8 cellular contexts compared by ENCODE assay signal in the genomic region with DNA sequence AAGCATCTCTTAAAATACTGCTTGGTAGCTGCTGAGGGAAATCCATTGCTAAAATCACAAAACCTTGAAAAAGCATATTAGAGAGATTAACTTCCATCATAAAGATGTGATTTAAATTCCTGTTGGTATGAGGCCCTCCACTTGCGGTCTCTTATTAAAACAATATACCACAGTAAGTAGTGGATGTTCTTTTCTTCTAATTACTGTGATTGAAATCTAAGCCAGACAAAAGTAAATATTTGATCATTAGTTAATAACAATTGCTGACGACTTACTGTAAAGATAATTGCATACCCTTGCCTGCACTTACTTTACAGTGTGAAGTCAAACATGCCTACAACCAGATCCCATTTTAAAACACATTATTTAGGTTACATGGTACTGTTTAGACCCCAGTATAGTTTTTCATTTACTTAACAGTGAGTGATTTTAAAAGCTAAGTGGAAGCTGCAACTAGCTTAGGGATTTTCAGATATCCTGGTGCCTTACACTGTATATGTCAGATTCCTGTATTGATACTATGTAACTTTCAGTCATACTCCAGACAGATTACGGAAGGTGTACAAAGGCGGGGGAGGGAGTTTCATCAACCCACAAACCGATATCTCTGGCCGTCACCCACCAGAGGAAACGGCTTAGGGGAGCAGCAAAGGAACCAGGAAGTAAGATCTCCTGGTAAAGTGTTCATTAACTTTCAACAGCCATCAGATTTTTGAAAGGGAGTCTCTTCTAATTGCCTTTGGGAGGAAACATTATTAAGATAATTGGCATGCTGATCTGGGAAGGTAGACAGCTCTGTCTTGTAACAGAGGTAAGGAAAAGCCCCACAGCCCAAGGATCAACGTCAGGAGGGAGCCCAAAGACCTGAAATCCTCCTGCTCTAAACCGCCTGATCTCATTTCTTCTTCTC. TPM values are rescaled to one million over a fixed set of nuclear protein-coding genes. Genes with fewer than 3 reads are reported as not detected.
DNase-seq lines count a peak whose midpoint lies in the region.

No MANE protein-coding gene starts in this region.

- H3K27me3 ChIP-seq in layer of hippocampus (ENCODE audit: control insufficient read depth, insufficient read depth, low read length): no peaks in the 10 kb centered on the region

- peak; percentile 47 for DNase-seq in SIG-M5 treated with dmso at 0.1 percent for 504 hours (lab: John Stamatoyannopoulos, UW; ENCODE audit: unreplicated experiment)
- DNase-seq in SIG-M5 (lab: John Stamatoyannopoulos, UW): no peak
- peak; percentile 24 for DNase-seq in NCI-H146 treated with DMSO at 0.1 percent for 48 hours (lab: John Stamatoyannopoulos, UW; ENCODE audit: unreplicated experiment)
- peak; percentile 28 for DNase-seq in amniotic epithelial cell (ENCODE audit: low read depth)
- peak; percentile 47 for DNase-seq in superior temporal gyrus (ENCODE audit: extremely low spot score)
- DNase-seq in Ammon's horn (ENCODE audit: low spot score): no peak
- DNase-seq in H4 (ENCODE audit: low spot score): no peak

- H3K27ac ChIP-seq in layer of hippocampus (ENCODE audit: low read depth, low read length): peak overlapping the region; percentile 24

RNA-seq across cellular contexts. Expression of a gene that starts 1.0 kb away (rescaled TPM):
- 34.9 and 39.6 TPM in 2 replicates for total RNA-seq in H4 (2014; rRNA removed; shearing (Covaris generic))

Comparison
In these comparisons a context has a peak if more than half of its experiments do, and no peak if none do; other contexts are left out.
1. DNase-seq: peak in SIG-M5 treated with dmso at 0.1 percent for 504 hours (single experiment), NCI-H146 treated with DMSO at 0.1 percent for 48 hours (single experiment), amniotic epithelial cell (single experiment) and superior temporal gyrus (single experiment); none in SIG-M5 (single experiment), Ammon's horn (single experiment) and H4 (single experiment).